Comparison of ENCODE assay signal across 10 cellular contexts in the genomic region with DNA sequence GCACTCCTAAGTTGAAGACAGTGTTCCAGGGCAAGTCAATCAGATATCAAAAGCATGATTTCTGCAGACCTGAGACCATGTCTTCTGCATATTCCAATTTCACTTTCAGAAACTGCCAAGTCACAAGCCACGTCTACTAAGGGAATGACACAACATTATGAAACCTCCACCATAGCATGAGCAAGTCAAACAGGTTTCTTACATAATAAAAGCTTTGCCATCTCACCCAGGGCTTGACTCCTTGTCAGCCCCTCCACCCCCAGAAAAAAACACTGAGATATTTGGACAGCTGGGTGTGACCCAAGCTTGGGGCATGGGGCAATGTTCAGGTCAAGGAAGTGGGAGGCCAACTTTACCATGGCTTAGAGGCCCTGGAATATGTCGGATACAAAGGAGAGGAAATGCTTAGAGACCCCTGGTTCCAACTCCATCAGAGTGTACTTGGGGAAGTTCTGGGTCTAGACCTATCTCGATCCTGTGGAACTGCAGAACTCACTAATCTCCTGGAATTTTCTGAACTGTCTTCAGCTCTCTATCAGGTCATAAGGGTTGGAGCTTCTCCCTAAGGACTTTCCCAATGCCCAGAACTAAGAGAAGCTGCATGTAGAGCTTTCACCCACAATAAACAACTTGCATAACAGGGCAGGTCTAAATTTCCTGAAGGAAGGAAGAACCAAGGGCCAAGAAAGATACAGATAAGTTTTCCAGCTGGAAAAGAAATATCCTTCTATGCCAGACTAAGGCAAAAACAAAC.
DNase-seq lines count a peak whose midpoint lies in the region; ATAC-seq, FAIRE-seq and TF ChIP-seq lines count a peak whose summit lies in the region.
"Had no signal": no experiment of that assay in that cellular context is flagged by ENCODE, and none has a peak within 500 bp of the region (broad histone marks: within the 10 kb centered on the region; RNA-seq: fewer than 3 reads in every experiment).

No MANE protein-coding gene starts in this region.

- no peaks in the 10 kb centered on the region for H3K36me3 Mint-ChIP-seq in activated T-cell treated with anti-CD3 and anti-CD28 coated beads, Interleukin-2, amount 50 U/mL, for 4 hours (ENCODE audit: insufficient read depth)

- TF ChIP-seq CTCF in bronchial epithelial cell (IDR thresholded peaks at IDR 0.05; ENCODE audit: insufficient read depth, low read length, severe bottlenecking): no peak

- H3K27ac ChIP-seq in subcutaneous abdominal adipose tissue (ENCODE audit: low read depth, low read length): peak overlapping the region; percentile 90
- H3K27ac ChIP-seq: GM23248 had no signal

- peaks cover 39% of the 10 kb centered on the region for H3K4me1 Mint-ChIP-seq in activated T-cell treated with anti-CD3 and anti-CD28 coated beads, Interleukin-2, amount 50 U/mL, for 4 hours (ENCODE audit: low read depth)

- no peaks in the 10 kb centered on the region for H3K9me3 Mint-ChIP-seq in activated T-cell treated with anti-CD3 and anti-CD28 coated beads, Interleukin-2, amount 50 U/mL, for 4 hours

- H3K9ac ChIP-seq in subcutaneous abdominal adipose tissue (ENCODE audit: low read length in 5 of 5): peak overlapping the region in 1 of 5 donors; percentile 20
- H3K9ac ChIP-seq: GM23248 had no signal

- TF ChIP-seq POLR2A in GM12892 (IDR thresholded peaks at IDR 0.05; ENCODE audit: low read depth, low read length): no peak

- peaks cover 7% of the 10 kb centered on the region for H3K27me3 Mint-ChIP-seq in activated T-cell treated with anti-CD3 and anti-CD28 coated beads, Interleukin-2, amount 50 U/mL, for 4 hours (ENCODE audit: low read depth)

- H3K4me3 ChIP-seq in bronchial epithelial cell (ENCODE audit: low read depth, low read length) (no peak overlapping the region), subcutaneous abdominal adipose tissue (ENCODE audit: low read depth in 1 of 5, low read length in 5 of 5) (no peak overlapping the region)
- H3K4me3 ChIP-seq: GM23248 had no signal

- H3K9me3 ChIP-seq in subcutaneous abdominal adipose tissue (ENCODE audit: control insufficient read depth in 5 of 5, low read length in 5 of 5): no peaks in the 10 kb centered on the region

- H3K4me1 ChIP-seq in subcutaneous abdominal adipose tissue (ENCODE audit: control insufficient read depth in 5 of 5, insufficient read depth in 5 of 5, low read length in 5 of 5): peaks cover 0 to 13% (median 9%) of the 10 kb centered on the region in 5 donors

- no peak for DNase-seq in activated T-cell treated with anti-CD3 and anti-CD28 coated beads, Interleukin-2, amount 50 U/mL, for 4 hours
- DNase-seq in activated T-cell treated with anti-CD3 and anti-CD28 coated beads, Interleukin-2, amount 50 U/mL, for 48 hours: no peak
- peak; percentile 91 for DNase-seq in bronchial epithelial cell (ENCODE audit: low read depth)
- DNase-seq in GM12892 (ENCODE audit: insufficient read length): no peak
- no peak for DNase-seq in SW 1271 (lab: John Stamatoyannopoulos, UW)
- no peak for DNase-seq in NCI-H774 (lab: John Stamatoyannopoulos, UW)
- DNase-seq: activated gamma-delta T cell treated with Interleukin-2 at 50 U/mL for 16 hours, GM23248 had no signal

- H3K36me3 ChIP-seq in bronchial epithelial cell (ENCODE audit: control insufficient read depth, insufficient read depth, low read length) (no peaks in the 10 kb centered on the region), subcutaneous abdominal adipose tissue (ENCODE audit: control insufficient read depth in 5 of 5, insufficient read depth in 5 of 5, low read length in 5 of 5) (no peaks in the 10 kb centered on the region)

- H3K27me3 ChIP-seq in bronchial epithelial cell (ENCODE audit: control insufficient read depth, insufficient read depth, low read length) (no peaks in the 10 kb centered on the region), subcutaneous abdominal adipose tissue (ENCODE audit: control insufficient read depth in 5 of 5, insufficient read depth in 4 of 5, low read length in 5 of 5) (no peaks in the 10 kb centered on the region)

- H3K4me3 Mint-ChIP-seq in activated T-cell treated with anti-CD3 and anti-CD28 coated beads, Interleukin-2, amount 50 U/mL, for 4 hours: no peak overlapping the region

- peak; percentile 77 to 86 for ATAC-seq in activated T-cell treated with anti-CD3 and anti-CD28 coated beads, Interleukin-2, amount 50 U/mL, for 4 hours
- peak; percentile 97 for ATAC-seq in HG03432 (IDR thresholded peaks at IDR 0.05; ENCODE audit: unreplicated experiment)

- FAIRE-seq in bronchial epithelial cell (lab: Jason Lieb, UNC) (no peak), GM12892 (lab: Jason Lieb, UNC) (no peak)
